9 cellular contexts compared by ENCODE assay signal in genomic region chr20:49982346-49983122, GRCh38. TPM values are rescaled to one million over a fixed set of nuclear protein-coding genes. Genes with fewer than 3 reads are reported as not detected.
DNase-seq lines count a peak whose midpoint lies in the region; ATAC-seq and TF ChIP-seq lines count a peak whose summit lies in the region.
"Had no signal": no experiment of that assay in that cellular context is flagged by ENCODE, and none has a peak within 500 bp of the region (broad histone marks: within the 10 kb centered on the region; RNA-seq: fewer than 3 reads in every experiment).

SNAI1 (plus strand) TSS chr20:49982980; CDS start chr20:49983060, 80 bp downstream.

- 12% methylated on average over 10 of the region's 90 CpGs for WGBS in right lobe of liver (ENCODE audit: insufficient coverage, low coverage, low lambda C conversion rate, missing lambda C conversion rate)

- intact Hi-C loops in right lobe of liver (cut with DNase I) = loop anchor here (5.0 kb wide), 2 partner anchors 85 to 90 kb away; no protein-coding TSS in a partner anchor

- H3K4me3 ChIP-seq in right lobe of liver = peak within 1 kb of the TSS; percentile 37 to 47 (median 46)

- H3K36me3 ChIP-seq in right lobe of liver = no peaks in the 10 kb centered on the region

- H3K4me1 ChIP-seq in right lobe of liver = peaks cover 0 to 19% (median 3%) of the 10 kb centered on the region in 4 donors

- H3K9me3 ChIP-seq in right lobe of liver = no peaks in the 10 kb centered on the region

- peak within 1 kb of the TSS; percentile 47 to 73 (median 51) for H3K27ac ChIP-seq in right lobe of liver

- DNase-seq in AML-193 (lab: John Stamatoyannopoulos, UW) = peak; percentile 51 to 66
- DNase-seq in NCI-H524 (lab: John Stamatoyannopoulos, UW) = peak; percentile 65 to 87
- peak; percentile 78 for DNase-seq in activated CD4-positive, alpha-beta T cell treated with anti-CD3 and anti-CD28 coated beads, Interleukin-2, amount 50 U/mL, for 1 hour
- DNase-seq in dermis blood vessel endothelial cell = peak; percentile 92
- peak; percentile 78 to 90 (median 87) for DNase-seq in right lobe of liver
- DNase-seq in stimulated activated CD4-positive, alpha-beta T cell treated with anti-CD3 and anti-CD28 coated beads, Interleukin-4, amount 100 ng/mL, for 24 hours = peak; percentile 82

- peak; percentile 69 for TF ChIP-seq POLR2A in right lobe of liver (IDR thresholded peaks at IDR 0.05)

- ATAC-seq in GM19043 (IDR thresholded peaks at IDR 0.05; ENCODE audit: low read depth, unreplicated experiment) (peak; percentile 68), HG03439 (IDR thresholded peaks at IDR 0.05; ENCODE audit: unreplicated experiment) (peak; percentile 65), right lobe of liver (peak; percentile 84 to 90 (median 86))

- H3K27me3 ChIP-seq in right lobe of liver = no peaks in the 10 kb centered on the region

- peak; percentile 45 to 62 (median 57) for TF ChIP-seq CTCF in right lobe of liver (IDR thresholded peaks at IDR 0.05)

RNA-seq across cellular contexts. Expression of gene SNAI1, which starts in this region (rescaled TPM):
- total RNA-seq in dermis blood vessel endothelial cell = 1.5 TPM in 2 replicates
- 1 to 10 TPM in 4 of 6 experiments, under 1 TPM in 2; 0.73 to 1.9 (median 1.1) TPM for total RNA-seq in right lobe of liver
- total RNA-seq: LHCN-M2 had no signal

Comparison
In these comparisons a context has a peak if more than half of its experiments do, and no peak if none do; other contexts are left out.
1. Peak in every context shown above with its lines: DNase-seq, ATAC-seq, H3K4me3 ChIP-seq and H3K27ac ChIP-seq.